In the genomic region with DNA sequence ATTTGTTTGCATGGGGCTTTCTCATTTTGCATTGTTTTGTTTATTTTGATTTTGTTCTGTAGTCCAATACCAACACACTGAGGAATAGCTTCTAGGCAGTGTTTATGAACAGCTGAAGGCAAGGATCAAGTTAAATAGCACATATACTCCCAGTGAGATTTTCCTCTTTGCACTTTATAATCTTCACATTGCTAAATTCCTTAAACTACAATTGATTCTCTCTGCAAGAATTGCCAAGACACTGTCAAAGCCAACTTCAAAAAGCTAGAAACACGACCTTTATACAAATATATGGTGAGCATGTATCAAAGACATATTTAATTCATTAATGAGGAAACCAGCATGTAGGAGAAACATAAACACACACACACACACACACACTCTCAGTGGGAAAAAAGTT, we compare ENCODE assay signal across 22 cellular contexts.
"Had no signal": no experiment of that assay in that cellular context is flagged by ENCODE, and none has a peak within 500 bp of the region (broad histone marks: within the 10 kb centered on the region; RNA-seq: fewer than 3 reads in every experiment).

No MANE protein-coding gene starts in this region.

- H3K27ac Mint-ChIP-seq: endodermal cell; stimulated activated memory B cell treated with anti-CD40 and anti-IgM and Interleukin-4, amounts not matched to agents 10 μg/mL and 1 μg/mL and 100 μg/mL, for 72 hours; stimulated activated naive CD8-positive, alpha-beta T cell treated with anti-CD3 and anti-CD28 coated beads, Interleukin-15, Interleukin-2, amounts not matched to agents 100 ng/mL and 50 ng/mL, for 24 hours had no signal

- H3K4me3 Mint-ChIP-seq: endodermal cell; stimulated activated memory B cell treated with anti-CD40 and anti-IgM and Interleukin-4, amounts not matched to agents 10 μg/mL and 1 μg/mL and 100 μg/mL, for 72 hours; stimulated activated naive CD8-positive, alpha-beta T cell treated with anti-CD3 and anti-CD28 coated beads, Interleukin-15, Interleukin-2, amounts not matched to agents 100 ng/mL and 50 ng/mL, for 24 hours had no signal

- H3K36me3 Mint-ChIP-seq: stimulated activated memory B cell treated with anti-CD40 and anti-IgM and Interleukin-4, amounts not matched to agents 10 μg/mL and 1 μg/mL and 100 μg/mL, for 72 hours had no signal

- FAIRE-seq: endothelial cell of umbilical vein, frontal cortex, islet of Langerhans had no signal

- H3K4me3 ChIP-seq: colonic mucosa, heart left ventricle, spleen, testis, transverse colon had no signal

- H3K4me1 Mint-ChIP-seq: stimulated activated memory B cell treated with anti-CD40 and anti-IgM and Interleukin-4, amounts not matched to agents 10 μg/mL and 1 μg/mL and 100 μg/mL, for 72 hours had no signal

- H3K27ac ChIP-seq: colonic mucosa, heart left ventricle, spleen, testis, transverse colon had no signal

- DNase-seq: colonic mucosa; effector CD4-positive, alpha-beta T cell; endodermal cell; erythroblast; heart left ventricle; kidney glomerular epithelial cell; naive thymus-derived CD4-positive, alpha-beta T cell; posterior cingulate gyrus; spleen; stimulated activated CD4-positive, alpha-beta T cell treated with anti-CD3 and anti-CD28 coated beads, Interleukin-15, amount 100 ng/mL, for 24 hours; stimulated activated CD4-positive, alpha-beta T cell treated with anti-CD3 and anti-CD28 coated beads, Interleukin-1b, Interleukin-23, amount 100 ng/mL, for 48 hours; stimulated activated CD4-positive, alpha-beta T cell treated with anti-CD3 and anti-CD28 coated beads, Interleukin-4, amount 100 ng/mL, for 24 hours; testis; transverse colon had no signal

- ATAC-seq: heart left ventricle; left lobe of liver; naive thymus-derived CD4-positive, alpha-beta T cell; sciatic nerve; stimulated activated memory B cell treated with anti-CD40 and anti-IgM and Interleukin-4, amounts not matched to agents 10 μg/mL and 1 μg/mL and 100 μg/mL, for 72 hours had no signal

- H3K9me3 Mint-ChIP-seq: stimulated activated memory B cell treated with anti-CD40 and anti-IgM and Interleukin-4, amounts not matched to agents 10 μg/mL and 1 μg/mL and 100 μg/mL, for 72 hours; stimulated activated naive CD8-positive, alpha-beta T cell treated with anti-CD3 and anti-CD28 coated beads, Interleukin-15, Interleukin-2, amounts not matched to agents 100 ng/mL and 50 ng/mL, for 24 hours had no signal

- H3K4me1 ChIP-seq: colonic mucosa, testis, transverse colon had no signal

- H3K27me3 ChIP-seq: colonic mucosa, neutrophil, spleen, testis, transverse colon had no signal

- H3K36me3 ChIP-seq: colonic mucosa, heart left ventricle, neutrophil, spleen, transverse colon had no signal

- H3K27me3 Mint-ChIP-seq: naive thymus-derived CD4-positive, alpha-beta T cell; stimulated activated memory B cell treated with anti-CD40 and anti-IgM and Interleukin-4, amounts not matched to agents 10 μg/mL and 1 μg/mL and 100 μg/mL, for 72 hours; stimulated activated naive CD8-positive, alpha-beta T cell treated with anti-CD3 and anti-CD28 coated beads, Interleukin-15, Interleukin-2, amounts not matched to agents 100 ng/mL and 50 ng/mL, for 24 hours had no signal

- H3K9me3 ChIP-seq: colonic mucosa, heart left ventricle, neutrophil, spleen, testis, transverse colon had no signal
